19 cellular contexts compared by ENCODE assay signal in the genomic region with DNA sequence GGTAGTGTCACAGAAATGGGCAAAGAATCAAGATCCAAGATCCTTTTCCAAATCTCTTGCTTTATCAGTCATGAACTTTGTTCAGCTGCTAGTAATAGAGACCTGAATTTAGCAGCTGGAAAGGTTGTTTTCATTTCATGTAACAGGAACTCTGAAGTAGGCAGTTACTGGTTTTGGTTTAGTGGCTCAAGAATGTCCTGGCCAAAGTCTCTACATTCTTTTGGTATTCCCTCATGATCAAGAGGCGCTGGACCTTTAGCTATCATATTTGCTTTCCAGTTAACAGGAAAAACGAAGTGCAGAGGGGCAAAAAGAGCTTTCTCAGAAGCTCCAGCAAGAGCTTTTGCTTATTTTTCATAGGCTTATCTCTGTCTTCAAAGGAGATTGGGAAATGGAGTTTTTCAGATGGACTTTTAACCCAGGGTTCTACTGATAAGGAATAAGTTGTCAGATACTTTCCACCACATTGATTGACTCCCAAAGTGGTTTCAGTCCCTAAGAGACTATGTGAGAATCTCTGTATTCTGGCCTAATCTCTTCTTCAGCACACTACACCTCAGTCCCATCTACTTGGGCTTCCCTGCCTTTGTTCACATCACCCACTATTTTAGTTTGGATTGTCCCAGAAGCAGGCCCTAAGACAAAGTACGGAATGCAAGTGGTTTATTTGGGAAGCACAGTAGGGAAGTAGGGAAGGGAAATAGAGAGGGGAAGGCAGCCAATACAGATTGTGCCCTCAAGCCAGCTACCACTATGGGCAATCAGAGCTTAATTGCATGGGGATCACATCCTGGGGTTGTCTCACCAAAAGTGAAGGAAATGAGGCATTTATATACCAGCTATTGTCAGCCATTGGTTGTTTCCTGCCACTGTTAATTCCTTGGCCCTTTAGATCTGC.
DNase-seq lines count a peak whose midpoint lies in the region; ATAC-seq and TF ChIP-seq lines count a peak whose summit lies in the region.
"Had no signal": no experiment of that assay in that cellular context is flagged by ENCODE, and none has a peak within 500 bp of the region (broad histone marks: within the 10 kb centered on the region; RNA-seq: fewer than 3 reads in every experiment).

No MANE protein-coding gene starts in this region.

- H3K27me3 ChIP-seq in gastroesophageal sphincter = no peaks in the 10 kb centered on the region
- H3K27me3 ChIP-seq: foreskin keratinocyte, vagina had no signal

- no peaks in the 10 kb centered on the region for H3K36me3 ChIP-seq in gastroesophageal sphincter
- H3K36me3 ChIP-seq: vagina had no signal

- no peak overlapping the region for H3K27ac ChIP-seq in gastroesophageal sphincter
- H3K27ac ChIP-seq: foreskin keratinocyte, parathyroid adenoma, PC-9, vagina had no signal

- TF ChIP-seq EP300 in gastroesophageal sphincter (IDR thresholded peaks at IDR 0.05) = no peak

- H3K4me1 ChIP-seq in gastroesophageal sphincter = no peaks in the 10 kb centered on the region
- H3K4me1 ChIP-seq: foreskin keratinocyte, parathyroid adenoma, vagina had no signal

- 36 to 64% methylated on average over 2 to 3 of the region's 3 CpGs for WGBS in gastroesophageal sphincter (ENCODE audit: low coverage in 1 of 2), 2 donors

- ATAC-seq in SK-N-SH treated with all-trans-retinoic acid at 6 μM for 48 hours (peak; percentile 87), gastroesophageal sphincter (peak; percentile 31), HG02798 (IDR thresholded peaks at IDR 0.05; ENCODE audit: poor library complexity, unreplicated experiment) (no peak)
- ATAC-seq: foreskin keratinocyte had no signal

- no peak for TF ChIP-seq CTCF in gastroesophageal sphincter (IDR thresholded peaks at IDR 0.05)

- DNase-seq in EL (peak; percentile 18), non-pigmented ciliary epithelial cell (ENCODE audit: low read depth) (peak; percentile 1), NCI-H2029 treated with DMSO at 0.1 percent for 48 hours (lab: John Stamatoyannopoulos, UW) (no peak), amygdala (lab: John Stamatoyannopoulos, UW) (no peak)
- no peak for DNase-seq in central memory CD4-positive, alpha-beta T cell
- DNase-seq: activated CD4-positive, alpha-beta memory T cell treated with anti-CD3 and anti-CD28 coated beads for 36 hours; activated gamma-delta T cell; cortex of kidney; DMS153; foreskin keratinocyte; NCI-H1092; NCI-H446 treated with DMSO at 0.1 percent for 48 hours; PC-9; T-helper 2 cell had no signal

- H3K4me3 ChIP-seq in gastroesophageal sphincter = no peak overlapping the region
- H3K4me3 ChIP-seq: PC-9, vagina had no signal

- H3K9me3 ChIP-seq in gastroesophageal sphincter = no peaks in the 10 kb centered on the region
- H3K9me3 ChIP-seq: vagina had no signal

- no peak for TF ChIP-seq POLR2A in gastroesophageal sphincter (IDR thresholded peaks at IDR 0.05)

TF ChIP-seq in SK-N-SH treated with all-trans-retinoic acid at 6 μM for 48 hours, 23 proteins besides CTCF, POLR2A, EP300 and RAD21 (continues in another document):
- TF ChIP-seq, protein P1, sequence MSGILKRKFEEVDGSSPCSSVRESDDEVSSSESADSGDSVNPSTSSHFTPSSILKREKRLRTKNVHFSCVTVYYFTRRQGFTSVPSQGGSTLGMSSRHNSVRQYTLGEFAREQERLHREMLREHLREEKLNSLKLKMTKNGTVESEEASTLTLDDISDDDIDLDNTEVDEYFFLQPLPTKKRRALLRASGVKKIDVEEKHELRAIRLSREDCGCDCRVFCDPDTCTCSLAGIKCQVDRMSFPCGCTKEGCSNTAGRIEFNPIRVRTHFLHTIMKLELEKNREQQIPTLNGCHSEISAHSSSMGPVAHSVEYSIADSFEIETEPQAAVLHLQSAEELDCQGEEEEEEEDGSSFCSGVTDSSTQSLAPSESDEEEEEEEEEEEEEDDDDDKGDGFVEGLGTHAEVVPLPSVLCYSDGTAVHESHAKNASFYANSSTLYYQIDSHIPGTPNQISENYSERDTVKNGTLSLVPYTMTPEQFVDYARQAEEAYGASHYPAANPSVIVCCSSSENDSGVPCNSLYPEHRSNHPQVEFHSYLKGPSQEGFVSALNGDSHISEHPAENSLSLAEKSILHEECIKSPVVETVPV (CRISPR knock-in tag; IDR thresholded peaks at IDR 0.05) = no peak
- TF ChIP-seq PPARA (CRISPR knock-in tag; IDR thresholded peaks at IDR 0.05; ENCODE audit: borderline replicate concordance) (no peak), CREB5 (CRISPR knock-in tag; IDR thresholded peaks at IDR 0.05; ENCODE audit: low read depth) (no peak), GLIS3 (CRISPR knock-in tag; IDR thresholded peaks at IDR 0.05) (no peak), TSHZ2 (CRISPR knock-in tag; IDR thresholded peaks at IDR 0.05) (no peak), ZC3H10 (CRISPR knock-in tag; IDR thresholded peaks at IDR 0.05) (no peak), TOX (CRISPR knock-in tag; IDR thresholded peaks at IDR 0.05; ENCODE audit: borderline replicate concordance) (no peak), RARB (CRISPR knock-in tag; IDR thresholded peaks at IDR 0.05) (no peak), ARNTL (CRISPR knock-in tag; IDR thresholded peaks at IDR 0.05; ENCODE audit: borderline replicate concordance, low read depth) (no peak), ZFP3 (CRISPR knock-in tag; IDR thresholded peaks at IDR 0.05) (no peak), ZNF8 (CRISPR knock-in tag; IDR thresholded peaks at IDR 0.05) (no peak), BACH2 (CRISPR knock-in tag; IDR thresholded peaks at IDR 0.05; ENCODE audit: borderline replicate concordance) (no peak), ZFP30 (CRISPR knock-in tag; IDR thresholded peaks at IDR 0.05) (no peak), PATZ1 (CRISPR knock-in tag; IDR thresholded peaks at IDR 0.05; ENCODE audit: borderline replicate concordance) (no peak), ZNF565 (CRISPR knock-in tag; conservative IDR thresholded peaks at IDR 0.05; ENCODE audit: low read depth) (no peak), OSR1 (CRISPR knock-in tag; IDR thresholded peaks at IDR 0.05) (no peak)

Comparison
In these comparisons a context has a peak if more than half of its experiments do, and no peak if none do; other contexts are left out.
1. DNase-seq: peak in EL (single experiment) and non-pigmented ciliary epithelial cell (single experiment); none in NCI-H2029 treated with DMSO at 0.1 percent for 48 hours (single experiment), amygdala (0 of 56) and central memory CD4-positive, alpha-beta T cell (single experiment).